In the genomic region with DNA sequence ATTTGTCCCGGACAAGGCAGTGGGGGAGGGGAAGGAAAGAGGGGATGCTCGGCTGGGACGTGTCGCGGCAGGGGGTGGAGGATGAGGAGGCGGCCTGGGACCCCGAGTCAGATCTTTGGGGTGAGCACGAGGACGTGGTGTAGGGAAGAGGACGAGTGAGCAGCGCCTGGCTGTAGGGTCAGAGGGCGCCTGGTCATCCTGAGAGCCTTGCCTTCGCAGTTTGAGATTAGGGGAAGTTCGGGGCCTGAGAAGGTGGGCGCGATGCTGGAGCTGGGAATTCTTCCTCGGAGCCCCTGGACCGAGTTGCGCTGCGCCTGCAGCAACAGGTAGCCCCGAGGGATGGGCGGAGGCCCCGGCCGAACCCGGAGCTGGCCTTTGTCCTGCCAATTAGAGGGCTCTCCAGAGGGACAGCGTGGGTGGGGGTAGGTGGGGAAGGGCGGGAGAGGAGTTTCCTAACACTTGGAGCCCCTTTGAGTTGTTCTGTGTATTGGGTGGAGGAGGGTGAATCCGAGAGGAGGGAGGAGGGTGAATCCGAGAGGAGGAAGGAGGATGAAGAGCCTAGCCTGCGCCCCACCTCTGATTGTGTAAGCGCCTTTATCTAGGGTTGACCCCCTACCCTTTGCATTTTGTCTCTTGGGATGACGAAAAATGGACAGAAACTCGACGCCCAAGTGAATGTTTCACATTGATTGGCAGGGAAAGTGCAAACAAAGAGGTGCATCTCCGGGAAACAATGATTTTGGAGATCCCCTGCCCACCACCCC, we compare ENCODE assay signal across 1 cellular context.
TF ChIP-seq lines count a peak whose summit lies in the region.

No MANE protein-coding gene starts in this region.

TF ChIP-seq in liver, 16 proteins besides CTCF, POLR2A, EP300 and RAD21 (continued from another document):
- TF ChIP-seq MAX (IDR thresholded peaks at IDR 0.05): no peak
- TF ChIP-seq YY1 (IDR thresholded peaks at IDR 0.05): no peak
